33 cellular contexts compared by ENCODE assay signal in the genomic region with DNA sequence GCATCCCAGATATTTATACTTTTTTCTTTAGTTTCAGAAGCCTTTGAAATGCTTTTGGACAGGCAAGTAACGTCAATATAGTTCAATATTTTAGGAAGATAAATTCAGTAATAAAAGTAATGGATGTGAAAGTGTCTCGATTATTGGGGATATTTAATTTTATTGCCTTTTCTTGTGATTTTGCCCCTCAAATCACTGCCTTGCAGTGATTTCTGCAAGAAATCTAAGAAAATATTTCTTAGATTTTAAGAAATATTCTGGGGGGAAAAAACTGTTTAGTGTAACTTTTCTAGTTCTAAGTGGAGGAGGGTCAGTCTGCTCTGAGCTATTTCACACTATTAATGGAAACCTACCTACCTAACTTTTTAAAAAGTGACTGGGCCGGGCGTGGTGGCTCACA.
"Had no signal": no experiment of that assay in that cellular context is flagged by ENCODE, and none has a peak within 500 bp of the region (broad histone marks: within the 10 kb centered on the region; RNA-seq: fewer than 3 reads in every experiment).

No MANE protein-coding gene starts in this region.

- H3K4me2 ChIP-seq: SK-N-SH had no signal

- H3K9ac ChIP-seq: SK-N-SH had no signal

- H3K27me3 ChIP-seq: Peyer's patch, SJSA1 had no signal

- H3K36me3 ChIP-seq: Peyer's patch, SJSA1 had no signal

- H3K9me3 Mint-ChIP-seq: activated CD4-positive, alpha-beta T cell treated with anti-CD3 and anti-CD28 coated beads, Interleukin-2, amount 10 ng/mL, durations not matched to agents 24 days and 14 days; activated naive CD4-positive, alpha-beta T cell treated with anti-CD3 and anti-CD28 coated beads, Interleukin-2, amount 50 U/mL, for 24 hours; activated T-helper 2 cell treated with anti-CD3 and anti-CD28 coated beads, Interferon-gamma antibody, Interleukin-2, Interleukin-4, amounts not matched to agents 10 μg/mL and 5 μg/mL and 100 μg/mL, durations not matched to agents 14 hours and 24 hours and 36 hours; brain; T-helper 1 cell treated with Interleukin-12 subunit alpha and Interleukin-12 subunit beta and Interleukin-4 antibody, amounts not matched to agents 30 μg/mL and 1 μg/mL, for 36 hours; T-helper 2 cell treated with Interferon-gamma antibody and Interleukin-4, amounts not matched to agents 5 μg/mL and 100 μg/mL, for 36 hours had no signal

- H3K27me3 Mint-ChIP-seq: activated CD4-positive, alpha-beta T cell treated with anti-CD3 and anti-CD28 coated beads, Interleukin-2, amount 10 ng/mL, durations not matched to agents 24 days and 14 days; activated naive CD4-positive, alpha-beta T cell treated with anti-CD3 and anti-CD28 coated beads, Interleukin-2, amount 50 U/mL, for 24 hours; brain had no signal

- H3K4me3 ChIP-seq: Peyer's patch, SJSA1 had no signal

- H3K27ac ChIP-seq: Peyer's patch, SJSA1 had no signal

- DNase-seq: activated CD4-positive, alpha-beta T cell treated with anti-CD3 and anti-CD28 coated beads, Interleukin-2, amount 10 ng/mL, durations not matched to agents 24 days and 14 days; activated CD4-positive, alpha-beta T cell treated with anti-CD3 and anti-CD28 coated beads, Interleukin-2, amount 50 U/mL, for 4 hours; activated CD8-positive, alpha-beta memory T cell treated with anti-CD3 and anti-CD28 coated beads, Interleukin-2, amount 50 U/mL, for 4 hours; activated gamma-delta T cell; activated naive CD4-positive, alpha-beta T cell treated with Interleukin-2 at 50 U/mL for 16 hours; activated T-cell treated with anti-CD3 and anti-CD28 coated beads for 4 hours; activated T-cell treated with anti-CD3 and anti-CD28 coated beads, Interleukin-2, amount 50 U/mL, for 48 hours; anterior cingulate cortex; central memory CD4-positive, alpha-beta T cell; IMR-90; Karpas-422; KBM-7; NCI-H1105; NCI-H1417 treated with DMSO at 0.1 percent for 48 hours; NCI-H187 treated with DMSO at 0.1 percent for 48 hours; NCI-H2081; NCI-H2171 treated with DMSO at 0.1 percent for 48 hours; NCI-H226; NCI-H446 treated with DMSO at 0.1 percent for 48 hours; NCI-H524; NCI-H69; Peyer's patch; RPMI8226; SHP77 treated with DMSO at 0.1 percent for 48 hours; SK-N-SH had no signal

- H3K27ac Mint-ChIP-seq: activated naive CD4-positive, alpha-beta T cell treated with anti-CD3 and anti-CD28 coated beads, Interleukin-2, amount 50 U/mL, for 24 hours; activated T-helper 2 cell treated with anti-CD3 and anti-CD28 coated beads, Interferon-gamma antibody, Interleukin-2, Interleukin-4, amounts not matched to agents 10 μg/mL and 5 μg/mL and 100 μg/mL, durations not matched to agents 14 hours and 24 hours and 36 hours; brain; T-helper 1 cell treated with Interleukin-12 subunit alpha and Interleukin-12 subunit beta and Interleukin-4 antibody, amounts not matched to agents 30 μg/mL and 1 μg/mL, for 36 hours; T-helper 2 cell treated with Interferon-gamma antibody and Interleukin-4, amounts not matched to agents 5 μg/mL and 100 μg/mL, for 36 hours had no signal

- H3K4me3 Mint-ChIP-seq: activated CD4-positive, alpha-beta T cell treated with anti-CD3 and anti-CD28 coated beads, Interleukin-2, amount 10 ng/mL, durations not matched to agents 24 days and 14 days; activated naive CD4-positive, alpha-beta T cell treated with anti-CD3 and anti-CD28 coated beads, Interleukin-2, amount 50 U/mL, for 24 hours; brain; T-helper 1 cell treated with Interleukin-12 subunit alpha and Interleukin-12 subunit beta and Interleukin-4 antibody, amounts not matched to agents 30 μg/mL and 1 μg/mL, for 36 hours; T-helper 2 cell treated with Interferon-gamma antibody and Interleukin-4, amounts not matched to agents 5 μg/mL and 100 μg/mL, for 36 hours had no signal

- FAIRE-seq: bronchial epithelial cell, TTC549 had no signal

- H3K9me3 ChIP-seq: Peyer's patch, SJSA1, SK-N-SH had no signal

- H3K9me2 ChIP-seq: SK-N-SH had no signal
